Comparison of ENCODE assay signal across 21 cellular contexts in genomic region chr9:12065050-12065449, GRCh38.
DNase-seq lines count a peak whose midpoint lies in the region; ATAC-seq and TF ChIP-seq lines count a peak whose summit lies in the region.
"Had no signal": no experiment of that assay in that cellular context is flagged by ENCODE, and none has a peak within 500 bp of the region (broad histone marks: within the 10 kb centered on the region; RNA-seq: fewer than 3 reads in every experiment).

No MANE protein-coding gene starts in this region.

- H3K4me1 ChIP-seq in hepatocyte (ENCODE audit: insufficient read depth) (peaks cover 14% of the 10 kb centered on the region), lower lobe of right lung (no peaks in the 10 kb centered on the region)

- no peak overlapping the region for H3K4me3 ChIP-seq in choroid plexus epithelial cell (ENCODE audit: low read depth, low read length)
- no peak overlapping the region for H3K4me3 ChIP-seq in hepatocyte
- no peak overlapping the region for H3K4me3 ChIP-seq in skeletal muscle cell (ENCODE audit: low read depth, low read length)
- H3K4me3 ChIP-seq in brain microvascular endothelial cell (ENCODE audit: low read depth, low read length), result no peak overlapping the region
- H3K4me3 ChIP-seq in lower lobe of right lung, result no peak overlapping the region
- H3K4me3 ChIP-seq: K562, MG63, SK-N-MC had no signal

- no peaks in the 10 kb centered on the region for H4K20me1 ChIP-seq in hepatocyte (ENCODE audit: insufficient read depth, poor library complexity, severe bottlenecking)

- H3K36me3 ChIP-seq in hepatocyte (replicated peaks; ENCODE audit: insufficient read depth, low read depth) (no peaks in the 10 kb centered on the region), brain microvascular endothelial cell (replicated peaks) (no peaks in the 10 kb centered on the region), lower lobe of right lung (no peaks in the 10 kb centered on the region)
- H3K36me3 ChIP-seq: MG63 had no signal

- DNase-seq in A172 (ENCODE audit: low spot score), result peak; percentile 16
- DNase-seq in choroid plexus epithelial cell (ENCODE audit: low read depth), result peak; percentile 73
- no peak for DNase-seq in hepatocyte (ENCODE audit: low spot score)
- DNase-seq in skeletal muscle cell (ENCODE audit: low read depth), result peak; percentile 63
- no peak for DNase-seq in OCI-M1 (lab: John Stamatoyannopoulos, UW)
- no peak for DNase-seq in brain microvascular endothelial cell
- no peak for DNase-seq in lower lobe of right lung
- DNase-seq: 8988T; DMS153; DND-41; MG63; NCI-H2029 treated with DMSO at 0.1 percent for 48 hours; NCI-H446 treated with DMSO at 0.1 percent for 48 hours; NCI-H526; NCI-H82; NK-92 treated with Interleukin-12 subunit alpha and Interleukin-12 subunit beta, amount 100 ng/mL, for 24 hours; RPMI8226; SIG-M5 had no signal

- H3K27ac ChIP-seq in hepatocyte (no peak overlapping the region), brain microvascular endothelial cell (no peak overlapping the region), lower lobe of right lung (no peak overlapping the region)
- H3K27ac ChIP-seq: SK-N-MC had no signal

- no peaks in the 10 kb centered on the region for H3K9me3 ChIP-seq in hepatocyte (ENCODE audit: low read depth)
- no peaks in the 10 kb centered on the region for H3K9me3 ChIP-seq in lower lobe of right lung
- H3K9me3 ChIP-seq: MG63 had no signal

- no peak for ATAC-seq in lower lobe of right lung
- no peak for ATAC-seq in GM19324 (IDR thresholded peaks at IDR 0.05; ENCODE audit: low FRiP score, unreplicated experiment)
- ATAC-seq: K562 had no signal

- WGBS in hepatocyte (ENCODE audit: low lambda C conversion rate, missing lambda C conversion rate), result 28% methylated on average over 3 of the region's 3 CpGs

- no peak overlapping the region for H2AFZ ChIP-seq in hepatocyte

- in situ Hi-C loops in brain microvascular endothelial cell (cut with HindIII; ENCODE audit: low pct_ligation_motif_present, low sequenced_read_pairs), result no loop called here

- H3K4me2 ChIP-seq in hepatocyte, result peak overlapping the region; percentile 11

- intact Hi-C loops in lower lobe of right lung (cut with DNase I), result no loop called here

- H3K79me2 ChIP-seq in hepatocyte, result no peaks in the 10 kb centered on the region

- TF ChIP-seq CTCF in choroid plexus epithelial cell (conservative IDR thresholded peaks at IDR 0.05; ENCODE audit: low read depth, low read length), result no peak
- TF ChIP-seq CTCF in hepatocyte (IDR thresholded peaks at IDR 0.05; ENCODE audit: poor library complexity), result no peak
- TF ChIP-seq CTCF in brain microvascular endothelial cell (IDR thresholded peaks at IDR 0.05; ENCODE audit: low read depth, low read length, missing control alignments), result no peak
- no peak for TF ChIP-seq CTCF in lower lobe of right lung (IDR thresholded peaks at IDR 0.05)

- H3K9me2 ChIP-seq in hepatocyte (replicated peaks; ENCODE audit: insufficient read depth), result no peaks in the 10 kb centered on the region

- no peaks in the 10 kb centered on the region for H3K27me3 ChIP-seq in hepatocyte
- no peaks in the 10 kb centered on the region for H3K27me3 ChIP-seq in brain microvascular endothelial cell (replicated peaks)
- H3K27me3 ChIP-seq in lower lobe of right lung (ENCODE audit: low read depth), result no peaks in the 10 kb centered on the region
- H3K27me3 ChIP-seq: MG63 had no signal

Comparison
In these comparisons a context has a peak if more than half of its experiments do, and no peak if none do; other contexts are left out.
1. DNase-seq: peak in A172 (single experiment), choroid plexus epithelial cell (single experiment) and skeletal muscle cell (single experiment); none in hepatocyte (single experiment), OCI-M1 (single experiment), brain microvascular endothelial cell (single experiment) and lower lobe of right lung (single experiment).